ENCODE assay signal across 1 cellular context in the genomic region with DNA sequence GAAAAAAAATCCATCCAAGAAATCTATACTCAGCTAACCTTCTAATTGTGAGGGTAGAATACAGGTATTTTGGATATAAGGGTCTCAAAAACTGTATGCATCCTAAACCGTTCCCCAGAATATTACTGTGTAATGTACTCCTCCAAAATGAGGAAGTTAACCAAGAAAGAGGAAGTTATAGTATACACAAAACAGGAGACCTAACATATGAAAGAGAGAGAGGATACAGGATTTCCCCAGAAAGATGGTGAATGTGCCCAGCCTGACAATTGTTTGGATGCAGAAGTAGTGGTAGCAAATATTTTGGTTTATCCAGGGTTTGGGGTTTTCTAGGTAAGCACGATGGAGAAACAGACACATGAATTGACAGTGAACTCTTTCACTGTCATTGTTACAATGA.
TF ChIP-seq lines count a peak whose summit lies in the region.

No MANE protein-coding gene starts in this region.

TF ChIP-seq in GM12878, 131 proteins besides CTCF, POLR2A, EP300 and RAD21 (continued from another document):
- TF ChIP-seq, protein P1, sequence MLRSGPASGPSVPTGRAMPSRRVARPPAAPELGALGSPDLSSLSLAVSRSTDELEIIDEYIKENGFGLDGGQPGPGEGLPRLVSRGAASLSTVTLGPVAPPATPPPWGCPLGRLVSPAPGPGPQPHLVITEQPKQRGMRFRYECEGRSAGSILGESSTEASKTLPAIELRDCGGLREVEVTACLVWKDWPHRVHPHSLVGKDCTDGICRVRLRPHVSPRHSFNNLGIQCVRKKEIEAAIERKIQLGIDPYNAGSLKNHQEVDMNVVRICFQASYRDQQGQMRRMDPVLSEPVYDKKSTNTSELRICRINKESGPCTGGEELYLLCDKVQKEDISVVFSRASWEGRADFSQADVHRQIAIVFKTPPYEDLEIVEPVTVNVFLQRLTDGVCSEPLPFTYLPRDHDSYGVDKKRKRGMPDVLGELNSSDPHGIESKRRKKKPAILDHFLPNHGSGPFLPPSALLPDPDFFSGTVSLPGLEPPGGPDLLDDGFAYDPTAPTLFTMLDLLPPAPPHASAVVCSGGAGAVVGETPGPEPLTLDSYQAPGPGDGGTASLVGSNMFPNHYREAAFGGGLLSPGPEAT (IDR thresholded peaks at IDR 0.05; ENCODE audit: low read depth) = peak; percentile 55
- TF ChIP-seq DPF2 (IDR thresholded peaks at IDR 0.05) (0 out of 2 replicates have a peak, but pooled peaks have one; percentile 35), EGR1 (IDR thresholded peaks at IDR 0.05; ENCODE audit: borderline replicate concordance in 1 of 2, low read depth in 2 of 2, low read length in 2 of 2) (no peak), SPI1 (IDR thresholded peaks at IDR 0.05; ENCODE audit: borderline replicate concordance, insufficient read depth, low read depth, low read length) (no peak), SIN3A (IDR thresholded peaks at IDR 0.05; ENCODE audit: low read depth, low read length) (no peak), IKZF1 (conservative IDR thresholded peaks at IDR 0.05) (peak; percentile 65), ASH2L (IDR thresholded peaks at IDR 0.05; ENCODE audit: borderline replicate concordance, low read depth) (no peak), STAT3 (IDR thresholded peaks at IDR 0.05; ENCODE audit: low read depth, low read length) (no peak), JUND (IDR thresholded peaks at IDR 0.05; ENCODE audit: low read depth, low read length) (no peak), TARDBP (IDR thresholded peaks at IDR 0.05; ENCODE audit: borderline replicate concordance) (no peak), NBN (IDR thresholded peaks at IDR 0.05) (peak; percentile 29; the same call in 1 of the 2 replicates), EZH2 (IDR thresholded peaks at IDR 0.05; ENCODE audit: borderline replicate concordance, control insufficient read depth, low read depth, low read length) (no peak), NR2C1 (IDR thresholded peaks at IDR 0.05) (no peak), SMAD5 (IDR thresholded peaks at IDR 0.05; ENCODE audit: low read depth) (no peak)
- TF ChIP-seq, protein P2, sequence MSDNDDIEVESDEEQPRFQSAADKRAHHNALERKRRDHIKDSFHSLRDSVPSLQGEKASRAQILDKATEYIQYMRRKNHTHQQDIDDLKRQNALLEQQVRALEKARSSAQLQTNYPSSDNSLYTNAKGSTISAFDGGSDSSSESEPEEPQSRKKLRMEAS (IDR thresholded peaks at IDR 0.05; ENCODE audit: low read depth, low read length) = no peak
- TF ChIP-seq, protein P3, sequence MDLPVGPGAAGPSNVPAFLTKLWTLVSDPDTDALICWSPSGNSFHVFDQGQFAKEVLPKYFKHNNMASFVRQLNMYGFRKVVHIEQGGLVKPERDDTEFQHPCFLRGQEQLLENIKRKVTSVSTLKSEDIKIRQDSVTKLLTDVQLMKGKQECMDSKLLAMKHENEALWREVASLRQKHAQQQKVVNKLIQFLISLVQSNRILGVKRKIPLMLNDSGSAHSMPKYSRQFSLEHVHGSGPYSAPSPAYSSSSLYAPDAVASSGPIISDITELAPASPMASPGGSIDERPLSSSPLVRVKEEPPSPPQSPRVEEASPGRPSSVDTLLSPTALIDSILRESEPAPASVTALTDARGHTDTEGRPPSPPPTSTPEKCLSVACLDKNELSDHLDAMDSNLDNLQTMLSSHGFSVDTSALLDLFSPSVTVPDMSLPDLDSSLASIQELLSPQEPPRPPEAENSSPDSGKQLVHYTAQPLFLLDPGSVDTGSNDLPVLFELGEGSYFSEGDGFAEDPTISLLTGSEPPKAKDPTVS (IDR thresholded peaks at IDR 0.05; ENCODE audit: low read depth, low read length) = no peak
- TF ChIP-seq, protein P4, sequence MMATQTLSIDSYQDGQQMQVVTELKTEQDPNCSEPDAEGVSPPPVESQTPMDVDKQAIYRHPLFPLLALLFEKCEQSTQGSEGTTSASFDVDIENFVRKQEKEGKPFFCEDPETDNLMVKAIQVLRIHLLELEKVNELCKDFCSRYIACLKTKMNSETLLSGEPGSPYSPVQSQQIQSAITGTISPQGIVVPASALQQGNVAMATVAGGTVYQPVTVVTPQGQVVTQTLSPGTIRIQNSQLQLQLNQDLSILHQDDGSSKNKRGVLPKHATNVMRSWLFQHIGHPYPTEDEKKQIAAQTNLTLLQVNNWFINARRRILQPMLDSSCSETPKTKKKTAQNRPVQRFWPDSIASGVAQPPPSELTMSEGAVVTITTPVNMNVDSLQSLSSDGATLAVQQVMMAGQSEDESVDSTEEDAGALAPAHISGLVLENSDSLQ (IDR thresholded peaks at IDR 0.05) = no peak
